Comparison of ENCODE assay signal across 1 cellular context in genomic region chr20:50730765-50731054, GRCh38.
TF ChIP-seq lines count a peak whose summit lies in the region.

No MANE protein-coding gene starts in this region.

TF ChIP-seq in HepG2, 621 proteins besides CTCF, POLR2A, EP300 and RAD21 (continued from another document and continues in another):
- TF ChIP-seq ZNF333 (CRISPR knock-in tag; IDR thresholded peaks at IDR 0.05; ENCODE audit: borderline replicate concordance) (no peak; the same call in 1 of the 2 replicates), ZNF747 (CRISPR knock-in tag; IDR thresholded peaks at IDR 0.05; ENCODE audit: borderline replicate concordance) (peak; percentile 78; the same call in 1 of the 2 replicates), ZBTB1 (CRISPR knock-in tag; IDR thresholded peaks at IDR 0.05; ENCODE audit: borderline replicate concordance) (no peak), ZBTB44 (CRISPR knock-in tag; IDR thresholded peaks at IDR 0.05) (no peak), ZNF644 (CRISPR knock-in tag; IDR thresholded peaks at IDR 0.05; ENCODE audit: low read depth) (no peak), TFE3 (CRISPR knock-in tag; IDR thresholded peaks at IDR 0.05) (no peak), REPIN1 (CRISPR knock-in tag; IDR thresholded peaks at IDR 0.05; ENCODE audit: borderline replicate concordance, low read depth) (no peak; the same call in 1 of the 2 replicates), USF2 (IDR thresholded peaks at IDR 0.05; ENCODE audit: low read depth, low read length) (no peak), USF2 (CRISPR knock-in tag; IDR thresholded peaks at IDR 0.05; ENCODE audit: borderline replicate concordance) (no peak), HNRNPUL1 (IDR thresholded peaks at IDR 0.05; ENCODE audit: low read depth, low read length) (no peak), ZNF639 (CRISPR knock-in tag; conservative IDR thresholded peaks at IDR 0.05) (no peak), ZNF589 (CRISPR knock-in tag; conservative IDR thresholded peaks at IDR 0.05) (no peak), ZNF512 (CRISPR knock-in tag; IDR thresholded peaks at IDR 0.05) (no peak), PHF5A (CRISPR knock-in tag; IDR thresholded peaks at IDR 0.05; ENCODE audit: low read depth, unreplicated experiment) (no peak), NR1H2 (CRISPR knock-in tag; IDR thresholded peaks at IDR 0.05; ENCODE audit: borderline replicate concordance, low read depth) (no peak), ZNF580 (CRISPR knock-in tag; IDR thresholded peaks at IDR 0.05; ENCODE audit: borderline replicate concordance, low read depth) (no peak; the same call in 1 of the 2 replicates), ZHX2 (IDR thresholded peaks at IDR 0.05; ENCODE audit: low read depth) (no peak), ZHX2 (CRISPR knock-in tag; IDR thresholded peaks at IDR 0.05; ENCODE audit: borderline replicate concordance) (0 out of 2 replicates have a peak, but pooled peaks have one; percentile 80), ZNF570 (CRISPR knock-in tag; IDR thresholded peaks at IDR 0.05; ENCODE audit: borderline replicate concordance) (no peak), RCOR2 (CRISPR knock-in tag; IDR thresholded peaks at IDR 0.05) (no peak; the same call in 1 of the 2 replicates), ZNF788 (CRISPR knock-in tag; IDR thresholded peaks at IDR 0.05; ENCODE audit: borderline replicate concordance) (no peak), ZNF329 (CRISPR knock-in tag; IDR thresholded peaks at IDR 0.05; ENCODE audit: low read depth) (no peak), ZNF230 (CRISPR knock-in tag; IDR thresholded peaks at IDR 0.05) (peak; percentile 71), SMARCC2 (IDR thresholded peaks at IDR 0.05) (no peak), NRL (CRISPR knock-in tag; IDR thresholded peaks at IDR 0.05; ENCODE audit: borderline replicate concordance) (no peak; the same call in 1 of the 2 replicates)
- TF ChIP-seq, protein P1, sequence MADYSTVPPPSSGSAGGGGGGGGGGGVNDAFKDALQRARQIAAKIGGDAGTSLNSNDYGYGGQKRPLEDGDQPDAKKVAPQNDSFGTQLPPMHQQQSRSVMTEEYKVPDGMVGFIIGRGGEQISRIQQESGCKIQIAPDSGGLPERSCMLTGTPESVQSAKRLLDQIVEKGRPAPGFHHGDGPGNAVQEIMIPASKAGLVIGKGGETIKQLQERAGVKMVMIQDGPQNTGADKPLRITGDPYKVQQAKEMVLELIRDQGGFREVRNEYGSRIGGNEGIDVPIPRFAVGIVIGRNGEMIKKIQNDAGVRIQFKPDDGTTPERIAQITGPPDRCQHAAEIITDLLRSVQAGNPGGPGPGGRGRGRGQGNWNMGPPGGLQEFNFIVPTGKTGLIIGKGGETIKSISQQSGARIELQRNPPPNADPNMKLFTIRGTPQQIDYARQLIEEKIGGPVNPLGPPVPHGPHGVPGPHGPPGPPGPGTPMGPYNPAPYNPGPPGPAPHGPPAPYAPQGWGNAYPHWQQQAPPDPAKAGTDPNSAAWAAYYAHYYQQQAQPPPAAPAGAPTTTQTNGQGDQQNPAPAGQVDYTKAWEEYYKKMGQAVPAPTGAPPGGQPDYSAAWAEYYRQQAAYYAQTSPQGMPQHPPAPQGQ (CRISPR knock-in tag; IDR thresholded peaks at IDR 0.05; ENCODE audit: borderline replicate concordance) = no peak
- TF ChIP-seq, protein P2, sequence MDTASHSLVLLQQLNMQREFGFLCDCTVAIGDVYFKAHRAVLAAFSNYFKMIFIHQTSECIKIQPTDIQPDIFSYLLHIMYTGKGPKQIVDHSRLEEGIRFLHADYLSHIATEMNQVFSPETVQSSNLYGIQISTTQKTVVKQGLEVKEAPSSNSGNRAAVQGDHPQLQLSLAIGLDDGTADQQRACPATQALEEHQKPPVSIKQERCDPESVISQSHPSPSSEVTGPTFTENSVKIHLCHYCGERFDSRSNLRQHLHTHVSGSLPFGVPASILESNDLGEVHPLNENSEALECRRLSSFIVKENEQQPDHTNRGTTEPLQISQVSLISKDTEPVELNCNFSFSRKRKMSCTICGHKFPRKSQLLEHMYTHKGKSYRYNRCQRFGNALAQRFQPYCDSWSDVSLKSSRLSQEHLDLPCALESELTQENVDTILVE (CRISPR knock-in tag; IDR thresholded peaks at IDR 0.05) = no peak
- TF ChIP-seq, protein P3, sequence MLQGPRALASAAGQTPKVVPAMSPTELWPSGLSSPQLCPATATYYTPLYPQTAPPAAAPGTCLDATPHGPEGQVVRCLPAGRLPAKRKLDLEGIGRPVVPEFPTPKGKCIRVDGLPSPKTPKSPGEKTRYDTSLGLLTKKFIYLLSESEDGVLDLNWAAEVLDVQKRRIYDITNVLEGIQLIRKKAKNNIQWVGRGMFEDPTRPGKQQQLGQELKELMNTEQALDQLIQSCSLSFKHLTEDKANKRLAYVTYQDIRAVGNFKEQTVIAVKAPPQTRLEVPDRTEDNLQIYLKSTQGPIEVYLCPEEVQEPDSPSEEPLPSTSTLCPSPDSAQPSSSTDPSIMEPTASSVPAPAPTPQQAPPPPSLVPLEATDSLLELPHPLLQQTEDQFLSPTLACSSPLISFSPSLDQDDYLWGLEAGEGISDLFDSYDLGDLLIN (CRISPR knock-in tag; IDR thresholded peaks at IDR 0.05; ENCODE audit: borderline replicate concordance) = peak; percentile 74; the same call in 1 of the 2 replicates
- TF ChIP-seq, protein P4, sequence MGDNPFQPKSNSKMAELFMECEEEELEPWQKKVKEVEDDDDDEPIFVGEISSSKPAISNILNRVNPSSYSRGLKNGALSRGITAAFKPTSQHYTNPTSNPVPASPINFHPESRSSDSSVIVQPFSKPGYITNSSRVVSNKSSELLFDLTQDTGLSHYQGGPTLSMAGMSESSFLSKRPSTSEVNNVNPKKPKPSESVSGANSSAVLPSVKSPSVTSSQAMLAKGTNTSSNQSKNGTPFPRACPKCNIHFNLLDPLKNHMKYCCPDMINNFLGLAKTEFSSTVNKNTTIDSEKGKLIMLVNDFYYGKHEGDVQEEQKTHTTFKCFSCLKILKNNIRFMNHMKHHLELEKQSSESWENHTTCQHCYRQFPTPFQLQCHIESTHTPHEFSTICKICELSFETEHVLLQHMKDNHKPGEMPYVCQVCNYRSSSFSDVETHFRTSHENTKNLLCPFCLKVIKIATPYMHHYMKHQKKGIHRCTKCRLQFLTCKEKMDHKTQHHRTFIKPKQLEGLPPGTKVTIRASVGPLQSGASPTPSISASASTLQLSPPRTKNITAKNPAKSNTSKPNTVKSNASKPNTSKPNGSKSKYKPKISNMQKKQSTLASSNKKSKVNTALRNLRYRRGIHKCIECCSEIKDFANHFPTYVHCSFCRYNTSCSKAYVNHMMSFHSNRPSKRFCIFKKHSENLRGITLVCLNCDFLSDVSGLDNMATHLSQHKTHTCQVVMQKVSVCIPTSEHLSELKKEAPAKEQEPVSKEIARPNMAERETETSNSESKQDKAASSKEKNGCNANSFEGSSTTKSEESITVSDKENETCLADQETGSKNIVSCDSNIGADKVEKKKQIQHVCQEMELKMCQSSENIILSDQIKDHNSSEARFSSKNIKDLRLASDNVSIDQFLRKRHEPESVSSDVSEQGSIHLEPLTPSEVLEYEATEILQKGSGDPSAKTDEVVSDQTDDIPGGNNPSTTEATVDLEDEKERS (CRISPR knock-in tag; IDR thresholded peaks at IDR 0.05) = peak; percentile 63; the same call in 1 of the 2 replicates
